In genomic region chr13:51097353-51098043, GRCh38 we compare ENCODE assay signal across 1 cellular context.
TF ChIP-seq lines count a peak whose summit lies in the region.

No MANE protein-coding gene starts in this region.

TF ChIP-seq in H1, 55 proteins besides CTCF, POLR2A, EP300 and RAD21:
- TF ChIP-seq RFX5 (IDR thresholded peaks at IDR 0.05; ENCODE audit: borderline replicate concordance, low read depth, low read length) (no peak), MAFK (IDR thresholded peaks at IDR 0.05; ENCODE audit: low read depth, low read length) (peak; percentile 81), TEAD4 (IDR thresholded peaks at IDR 0.05; ENCODE audit: low read depth, low read length) (0 out of 2 replicates have a peak, but pooled peaks have one; percentile 33), TAF7 (optimal IDR thresholded peaks at IDR 0.05; ENCODE audit: borderline replicate concordance, low read depth, low read length) (no peak), RBBP5 (IDR thresholded peaks at IDR 0.05; ENCODE audit: borderline replicate concordance, low read depth, low read length) (no peak), CHD7 (IDR thresholded peaks at IDR 0.05; ENCODE audit: insufficient replicate concordance, low read length) (peak; percentile 64), USF2 (IDR thresholded peaks at IDR 0.05; ENCODE audit: low read length) (no peak), CHD2 (IDR thresholded peaks at IDR 0.05; ENCODE audit: low read length) (no peak), TAF1 (IDR thresholded peaks at IDR 0.05; ENCODE audit: low read depth, low read length) (no peak)
